1 cellular context compared by ENCODE assay signal in the genomic region with DNA sequence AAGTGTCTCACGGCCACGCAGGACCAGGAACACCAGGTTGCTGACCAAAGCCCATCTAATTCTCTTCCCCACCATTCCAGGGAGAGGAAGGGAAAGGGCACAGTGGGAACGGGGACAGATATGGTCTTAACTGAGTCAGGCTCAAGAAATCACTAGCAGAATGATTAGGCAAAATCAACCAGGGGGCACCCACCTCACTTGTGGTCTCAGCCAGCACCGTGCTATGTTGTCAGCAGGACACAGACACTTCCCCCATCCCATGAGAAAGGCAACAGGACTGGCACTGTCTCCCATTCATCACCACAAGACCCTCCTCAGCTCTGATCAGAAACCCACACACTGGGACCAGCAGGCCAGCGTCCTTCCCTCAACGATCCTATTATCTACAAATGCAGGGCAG.
TF ChIP-seq lines count a peak whose summit lies in the region.

No MANE protein-coding gene starts in this region.

TF ChIP-seq in H1, 55 proteins besides CTCF, POLR2A, EP300 and RAD21:
- TF ChIP-seq RBBP5 (IDR thresholded peaks at IDR 0.05; ENCODE audit: borderline replicate concordance, low read depth, low read length) (no peak), TEAD4 (IDR thresholded peaks at IDR 0.05; ENCODE audit: low read depth, low read length) (no peak), EZH2 (IDR thresholded peaks at IDR 0.05; ENCODE audit: low read depth, low read length, severe bottlenecking) (no peak), GTF2F1 (IDR thresholded peaks at IDR 0.05; ENCODE audit: borderline replicate concordance, low read depth, low read length) (no peak), SIN3A (conservative IDR thresholded peaks at IDR 0.05 in 1 of 2, IDR thresholded peaks at IDR 0.05 in 1 of 2; ENCODE audit: low read depth in 1 of 2, low read length in 2 of 2) (no peak)
- TF ChIP-seq, protein P1, sequence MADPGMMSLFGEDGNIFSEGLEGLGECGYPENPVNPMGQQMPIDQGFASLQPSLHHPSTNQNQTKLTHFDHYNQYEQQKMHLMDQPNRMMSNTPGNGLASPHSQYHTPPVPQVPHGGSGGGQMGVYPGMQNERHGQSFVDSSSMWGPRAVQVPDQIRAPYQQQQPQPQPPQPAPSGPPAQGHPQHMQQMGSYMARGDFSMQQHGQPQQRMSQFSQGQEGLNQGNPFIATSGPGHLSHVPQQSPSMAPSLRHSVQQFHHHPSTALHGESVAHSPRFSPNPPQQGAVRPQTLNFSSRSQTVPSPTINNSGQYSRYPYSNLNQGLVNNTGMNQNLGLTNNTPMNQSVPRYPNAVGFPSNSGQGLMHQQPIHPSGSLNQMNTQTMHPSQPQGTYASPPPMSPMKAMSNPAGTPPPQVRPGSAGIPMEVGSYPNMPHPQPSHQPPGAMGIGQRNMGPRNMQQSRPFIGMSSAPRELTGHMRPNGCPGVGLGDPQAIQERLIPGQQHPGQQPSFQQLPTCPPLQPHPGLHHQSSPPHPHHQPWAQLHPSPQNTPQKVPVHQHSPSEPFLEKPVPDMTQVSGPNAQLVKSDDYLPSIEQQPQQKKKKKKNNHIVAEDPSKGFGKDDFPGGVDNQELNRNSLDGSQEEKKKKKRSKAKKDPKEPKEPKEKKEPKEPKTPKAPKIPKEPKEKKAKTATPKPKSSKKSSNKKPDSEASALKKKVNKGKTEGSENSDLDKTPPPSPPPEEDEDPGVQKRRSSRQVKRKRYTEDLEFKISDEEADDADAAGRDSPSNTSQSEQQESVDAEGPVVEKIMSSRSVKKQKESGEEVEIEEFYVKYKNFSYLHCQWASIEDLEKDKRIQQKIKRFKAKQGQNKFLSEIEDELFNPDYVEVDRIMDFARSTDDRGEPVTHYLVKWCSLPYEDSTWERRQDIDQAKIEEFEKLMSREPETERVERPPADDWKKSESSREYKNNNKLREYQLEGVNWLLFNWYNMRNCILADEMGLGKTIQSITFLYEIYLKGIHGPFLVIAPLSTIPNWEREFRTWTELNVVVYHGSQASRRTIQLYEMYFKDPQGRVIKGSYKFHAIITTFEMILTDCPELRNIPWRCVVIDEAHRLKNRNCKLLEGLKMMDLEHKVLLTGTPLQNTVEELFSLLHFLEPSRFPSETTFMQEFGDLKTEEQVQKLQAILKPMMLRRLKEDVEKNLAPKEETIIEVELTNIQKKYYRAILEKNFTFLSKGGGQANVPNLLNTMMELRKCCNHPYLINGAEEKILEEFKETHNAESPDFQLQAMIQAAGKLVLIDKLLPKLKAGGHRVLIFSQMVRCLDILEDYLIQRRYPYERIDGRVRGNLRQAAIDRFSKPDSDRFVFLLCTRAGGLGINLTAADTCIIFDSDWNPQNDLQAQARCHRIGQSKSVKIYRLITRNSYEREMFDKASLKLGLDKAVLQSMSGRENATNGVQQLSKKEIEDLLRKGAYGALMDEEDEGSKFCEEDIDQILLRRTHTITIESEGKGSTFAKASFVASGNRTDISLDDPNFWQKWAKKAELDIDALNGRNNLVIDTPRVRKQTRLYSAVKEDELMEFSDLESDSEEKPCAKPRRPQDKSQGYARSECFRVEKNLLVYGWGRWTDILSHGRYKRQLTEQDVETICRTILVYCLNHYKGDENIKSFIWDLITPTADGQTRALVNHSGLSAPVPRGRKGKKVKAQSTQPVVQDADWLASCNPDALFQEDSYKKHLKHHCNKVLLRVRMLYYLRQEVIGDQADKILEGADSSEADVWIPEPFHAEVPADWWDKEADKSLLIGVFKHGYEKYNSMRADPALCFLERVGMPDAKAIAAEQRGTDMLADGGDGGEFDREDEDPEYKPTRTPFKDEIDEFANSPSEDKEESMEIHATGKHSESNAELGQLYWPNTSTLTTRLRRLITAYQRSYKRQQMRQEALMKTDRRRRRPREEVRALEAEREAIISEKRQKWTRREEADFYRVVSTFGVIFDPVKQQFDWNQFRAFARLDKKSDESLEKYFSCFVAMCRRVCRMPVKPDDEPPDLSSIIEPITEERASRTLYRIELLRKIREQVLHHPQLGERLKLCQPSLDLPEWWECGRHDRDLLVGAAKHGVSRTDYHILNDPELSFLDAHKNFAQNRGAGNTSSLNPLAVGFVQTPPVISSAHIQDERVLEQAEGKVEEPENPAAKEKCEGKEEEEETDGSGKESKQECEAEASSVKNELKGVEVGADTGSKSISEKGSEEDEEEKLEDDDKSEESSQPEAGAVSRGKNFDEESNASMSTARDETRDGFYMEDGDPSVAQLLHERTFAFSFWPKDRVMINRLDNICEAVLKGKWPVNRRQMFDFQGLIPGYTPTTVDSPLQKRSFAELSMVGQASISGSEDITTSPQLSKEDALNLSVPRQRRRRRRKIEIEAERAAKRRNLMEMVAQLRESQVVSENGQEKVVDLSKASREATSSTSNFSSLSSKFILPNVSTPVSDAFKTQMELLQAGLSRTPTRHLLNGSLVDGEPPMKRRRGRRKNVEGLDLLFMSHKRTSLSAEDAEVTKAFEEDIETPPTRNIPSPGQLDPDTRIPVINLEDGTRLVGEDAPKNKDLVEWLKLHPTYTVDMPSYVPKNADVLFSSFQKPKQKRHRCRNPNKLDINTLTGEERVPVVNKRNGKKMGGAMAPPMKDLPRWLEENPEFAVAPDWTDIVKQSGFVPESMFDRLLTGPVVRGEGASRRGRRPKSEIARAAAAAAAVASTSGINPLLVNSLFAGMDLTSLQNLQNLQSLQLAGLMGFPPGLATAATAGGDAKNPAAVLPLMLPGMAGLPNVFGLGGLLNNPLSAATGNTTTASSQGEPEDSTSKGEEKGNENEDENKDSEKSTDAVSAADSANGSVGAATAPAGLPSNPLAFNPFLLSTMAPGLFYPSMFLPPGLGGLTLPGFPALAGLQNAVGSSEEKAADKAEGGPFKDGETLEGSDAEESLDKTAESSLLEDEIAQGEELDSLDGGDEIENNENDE (IDR thresholded peaks at IDR 0.05; ENCODE audit: insufficient replicate concordance, low read length), result no peak
TF ChIP-seq in H1: peak in this region for 0.
